In genomic region chrX:101931494-101932248, GRCh38 we compare ENCODE assay signal across 8 cellular contexts. TPM values are rescaled to one million over a fixed set of nuclear protein-coding genes. Genes with fewer than 3 reads are reported as not detected.
DNase-seq lines count a peak whose midpoint lies in the region; ATAC-seq and TF ChIP-seq lines count a peak whose summit lies in the region.

TSS of gene ZMAT1 (minus strand) at chrX:101932027. CDS start at chrX:101932008, 19 bp downstream.

- H3K4me3 ChIP-seq in DND-41 (ENCODE audit: low read depth in 1 of 2, low read length in 2 of 2) (peak within 1 kb of the TSS; percentile 47 to 70; a peak in 3 of 4 replicates), KMS-11 (IDR thresholded peaks at IDR 0.05; ENCODE audit: insufficient read depth, low read depth, low read length) (no peak within 1 kb of the TSS), foreskin fibroblast (ENCODE audit: low read depth in 1 of 2, low read length in 2 of 2) (peak within 1 kb of the TSS; percentile 41 to 53), stomach (peak within 1 kb of the TSS; percentile 57 to 69 (median 62))

- peaks cover 2% of the 10 kb centered on the region; the same call in 1 of the 2 replicates for H3K79me2 ChIP-seq in DND-41 (ENCODE audit: insufficient read depth, low read length)
- H3K79me2 ChIP-seq in KMS-11 (ENCODE audit: insufficient read depth, low read depth) = no peaks in the 10 kb centered on the region

- H3K27me3 ChIP-seq in DND-41 (ENCODE audit: insufficient read depth, low read length, poor library complexity) = no peaks in the 10 kb centered on the region
- H3K27me3 ChIP-seq in KMS-11 (ENCODE audit: insufficient read depth, low read depth) = no peaks in the 10 kb centered on the region
- H3K27me3 ChIP-seq in stomach = no peaks in the 10 kb centered on the region

- H2AFZ ChIP-seq in DND-41 (ENCODE audit: low read depth, low read length) (peak within 1 kb of the TSS; percentile 76), KMS-11 (ENCODE audit: low read depth) (peak within 1 kb of the TSS; percentile 64)

- peaks cover 9% of the 10 kb centered on the region for H3K9me3 Mint-ChIP-seq in neural crest cell

- peak within 1 kb of the TSS; percentile 16 for H3K27ac Mint-ChIP-seq in neural crest cell (ENCODE audit: unreplicated experiment)

- peak within 1 kb of the TSS; percentile 64 for H3K4me2 ChIP-seq in DND-41 (ENCODE audit: insufficient read depth, low read length)
- peak within 1 kb of the TSS; percentile 66 for H3K4me2 ChIP-seq in KMS-11

- TF ChIP-seq CTCF in DND-41 (IDR thresholded peaks at IDR 0.05; ENCODE audit: borderline replicate concordance, extremely low read depth, low read length, poor library complexity, severe bottlenecking) = no peak
- no peak for TF ChIP-seq CTCF in KMS-11 (conservative IDR thresholded peaks at IDR 0.05; ENCODE audit: low read depth, low read length)
- no peak for TF ChIP-seq CTCF in foreskin fibroblast (IDR thresholded peaks at IDR 0.05; ENCODE audit: low read depth, low read length)
- TF ChIP-seq CTCF in neural crest cell (conservative IDR thresholded peaks at IDR 0.05) = peak; percentile 17
- no peak for TF ChIP-seq CTCF in stomach (IDR thresholded peaks at IDR 0.05)

- H3K36me3 ChIP-seq in DND-41 (ENCODE audit: insufficient read depth, low read length) = no peaks in the 10 kb centered on the region
- no peaks in the 10 kb centered on the region for H3K36me3 ChIP-seq in KMS-11 (ENCODE audit: insufficient read depth)
- no peaks in the 10 kb centered on the region for H3K36me3 ChIP-seq in stomach

- ATAC-seq in DND-41 (ENCODE audit: insufficient read depth, low read depth) = peak; percentile 89
- ATAC-seq in GM21737 (IDR thresholded peaks at IDR 0.05; ENCODE audit: unreplicated experiment) = peak; percentile 83

- no peaks in the 10 kb centered on the region for H4K20me1 ChIP-seq in DND-41 (ENCODE audit: insufficient read depth, low read length)
- H4K20me1 ChIP-seq in KMS-11 (ENCODE audit: insufficient read depth) = no peaks in the 10 kb centered on the region

- peak in 1 of 4 donors; percentile 55 for TF ChIP-seq POLR2A in stomach (IDR thresholded peaks at IDR 0.05)

- H3K4me1 Mint-ChIP-seq in neural crest cell = peaks cover 7% of the 10 kb centered on the region

- peaks cover 7% of the 10 kb centered on the region for H3K36me3 Mint-ChIP-seq in neural crest cell (ENCODE audit: low read depth)

- H3K27ac ChIP-seq in DND-41 (ENCODE audit: low read length) (peak within 1 kb of the TSS; percentile 88), KMS-11 (peak within 1 kb of the TSS; percentile 97), stomach (peak within 1 kb of the TSS; percentile 85 to 97 (median 94))

- peak within 1 kb of the TSS; percentile 85 for H3K4me3 Mint-ChIP-seq in neural crest cell

- peaks cover 21% of the 10 kb centered on the region for H3K4me1 ChIP-seq in DND-41 (ENCODE audit: insufficient read depth, low read length)
- no peaks in the 10 kb centered on the region for H3K4me1 ChIP-seq in KMS-11 (ENCODE audit: low read depth, poor library complexity, severe bottlenecking)
- peaks cover 0 to 8% (median 0%) of the 10 kb centered on the region in 4 donors for H3K4me1 ChIP-seq in stomach

- no peak for TF ChIP-seq EP300 in stomach (IDR thresholded peaks at IDR 0.05)

- peak; percentile 94 for DNase-seq in DND-41
- peak; percentile 68 for DNase-seq in RPMI8226
- peak; percentile 87 for DNase-seq in activated T-helper 9 cell treated with anti-CD3 and anti-CD28 coated beads, Interleukin-2, amount 50 U/mL, for 16 hours (ENCODE audit: low read depth)
- DNase-seq in foreskin fibroblast = peak; percentile 55 to 85
- peak; percentile 76 for DNase-seq in neural crest cell (ENCODE audit: low read depth, low spot score)
- DNase-seq in stomach = peak; percentile 91

- intact Hi-C loops in stomach (cut with DNase I; ENCODE audit: low total_unique reads) = no loop called here

- H3K9me3 ChIP-seq in DND-41 (ENCODE audit: insufficient read depth, low read length, severe bottlenecking) (no peaks in the 10 kb centered on the region), stomach (peaks cover 0 to 3% (median 0%) of the 10 kb centered on the region in 4 donors)

- H3K9ac ChIP-seq in DND-41 (ENCODE audit: low read depth, low read length) (peak within 1 kb of the TSS; percentile 73), KMS-11 (peak within 1 kb of the TSS; percentile 96)

- WGBS in stomach, 5 donors = 0 to 48% (median 6%) methylated on average over 34 to 64 of the region's 74 CpGs

- H3K27me3 Mint-ChIP-seq in neural crest cell (ENCODE audit: low read depth) = no peaks in the 10 kb centered on the region

RNA-seq across cellular contexts. Expression of gene ZMAT1, which starts in this region (rescaled TPM):
- total RNA-seq in neural crest cell (4.7 and 4.9 TPM in 2 replicates), stomach (10 to 100 TPM in 1 of 5 donors, 1 to 10 TPM in 4; 1.7 to 16.8 (median 7.3) TPM)
- 1 to 10 TPM in 2 of 3 donors, under 1 TPM in 1; 0.81 to 7.5 (median 2.1) TPM for polyA plus RNA-seq in stomach
